In the genomic region with DNA sequence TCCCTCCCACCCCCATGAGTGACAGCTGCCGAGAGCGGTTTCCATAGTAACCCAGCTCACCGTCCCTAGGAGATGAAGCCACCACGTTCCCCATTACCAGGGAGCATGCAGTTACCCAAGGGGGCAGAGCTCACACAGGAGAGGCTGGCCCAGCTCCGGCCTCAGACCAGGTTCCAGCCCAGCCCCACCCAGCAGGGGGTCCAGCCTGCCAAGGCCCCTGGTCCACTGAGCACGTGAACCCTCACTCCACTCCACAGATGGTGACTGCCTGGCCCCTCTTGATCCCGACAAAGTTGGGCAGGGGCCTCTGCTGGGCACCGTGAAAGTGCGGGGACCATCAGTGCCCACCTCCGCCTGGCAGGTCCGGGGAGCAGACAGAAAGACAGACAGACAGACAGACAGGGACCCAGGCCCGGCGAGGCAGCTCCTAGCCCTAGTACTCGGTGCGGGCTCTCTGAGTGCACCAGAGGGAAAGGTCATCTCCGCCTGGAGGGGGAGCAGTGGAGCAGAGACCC, we compare ENCODE assay signal across 8 cellular contexts. TPM values are rescaled to one million over a fixed set of nuclear protein-coding genes. Genes with fewer than 3 reads are reported as not detected.
A peak's percentile ranks its signal among the peaks of the same experiment; 100 is the strongest.
DNase-seq lines count a peak whose midpoint lies in the region; ATAC-seq and TF ChIP-seq lines count a peak whose summit lies in the region.

No MANE protein-coding gene starts in this region.

- no peak overlapping the region for H3K4ac ChIP-seq in trophoblast cell (ENCODE audit: low read depth, low read length)

- H2BK12ac ChIP-seq in trophoblast cell (ENCODE audit: low read length): no peak overlapping the region

- no peak overlapping the region for H2BK5ac ChIP-seq in trophoblast cell (ENCODE audit: low read depth, low read length, poor library complexity)

- H3K27me3 Mint-ChIP-seq in T-helper 2 cell treated with Interferon-gamma antibody and Interleukin-4, amounts not matched to agents 5 μg/mL and 100 μg/mL, for 36 hours (ENCODE audit: low read depth): peaks cover 16% of the 10 kb centered on the region
- peaks cover 2 to 21% of the 10 kb centered on the region in 2 donors for H3K27me3 Mint-ChIP-seq in effector memory CD8-positive, alpha-beta T cell

- H3K9me3 Mint-ChIP-seq in T-helper 2 cell treated with Interferon-gamma antibody and Interleukin-4, amounts not matched to agents 5 μg/mL and 100 μg/mL, for 36 hours: no peaks in the 10 kb centered on the region
- H3K9me3 Mint-ChIP-seq in effector memory CD8-positive, alpha-beta T cell: no peaks in the 10 kb centered on the region

- no peak overlapping the region for H3K23ac ChIP-seq in trophoblast cell (ENCODE audit: low read length)

- H3K79me2 ChIP-seq in DND-41 (ENCODE audit: insufficient read depth, low read length): no peaks in the 10 kb centered on the region
- no peaks in the 10 kb centered on the region for H3K79me2 ChIP-seq in trophoblast cell (ENCODE audit: control insufficient read depth, insufficient read depth, low read length, poor library complexity)

- H3K18ac ChIP-seq in trophoblast cell (ENCODE audit: low read length): no peak overlapping the region

- peak overlapping the region; percentile 92 for H2AFZ ChIP-seq in DND-41 (ENCODE audit: low read depth, low read length)
- H2AFZ ChIP-seq in trophoblast cell (ENCODE audit: insufficient read depth, low read length, poor library complexity): no peak overlapping the region

- no peak overlapping the region for H4K12ac ChIP-seq in trophoblast cell (ENCODE audit: low read depth, low read length)

- H3K4me2 ChIP-seq in DND-41 (ENCODE audit: insufficient read depth, low read length) (peak overlapping the region; percentile 94), trophoblast cell (ENCODE audit: low read length) (peak overlapping the region; percentile 59)

- ATAC-seq in DND-41 (ENCODE audit: insufficient read depth, low read depth) (peak; percentile 61), GM19351 (IDR thresholded peaks at IDR 0.05; ENCODE audit: unreplicated experiment) (no peak)
- ATAC-seq in effector memory CD8-positive, alpha-beta T cell (replicated peaks): peak; percentile 30

- H3K79me1 ChIP-seq in trophoblast cell (ENCODE audit: low read length): no peaks in the 10 kb centered on the region

- intact Hi-C loops in tibial artery (cut with DNase I; ENCODE audit: low total_unique reads): no loop called here

- peak; percentile 61 for DNase-seq in DND-41
- peak; percentile 96 for DNase-seq in HuH-7.5 (ENCODE audit: low spot score)
- no peak for DNase-seq in T-helper 2 cell treated with Interferon-gamma antibody and Interleukin-4, amounts not matched to agents 5 μg/mL and 100 μg/mL, for 36 hours (ENCODE audit: low spot score)
- no peak for DNase-seq in effector memory CD8-positive, alpha-beta T cell
- DNase-seq in trophoblast cell: no peak
- DNase-seq in tibial artery: no peak
- no peak for DNase-seq in NCI-H1092 treated with DMSO at 0.1 percent for 48 hours (lab: John Stamatoyannopoulos, UW)

- H3K4me3 Mint-ChIP-seq in T-helper 2 cell treated with Interferon-gamma antibody and Interleukin-4, amounts not matched to agents 5 μg/mL and 100 μg/mL, for 36 hours: peak overlapping the region; percentile 83
- peak overlapping the region; percentile 83 to 84 for H3K4me3 Mint-ChIP-seq in effector memory CD8-positive, alpha-beta T cell

- no peaks in the 10 kb centered on the region; the same call in none of the 2 replicates for H4K20me1 ChIP-seq in DND-41 (ENCODE audit: insufficient read depth, low read length)

- H3K27me3 ChIP-seq in DND-41 (ENCODE audit: insufficient read depth, low read length, poor library complexity) (no peaks in the 10 kb centered on the region), trophoblast cell (ENCODE audit: insufficient read depth, low read length) (peaks cover 3% of the 10 kb centered on the region), tibial artery (peaks cover 4 to 92% of the 10 kb centered on the region in 2 donors)

- H3K14ac ChIP-seq in trophoblast cell (ENCODE audit: low read length): no peak overlapping the region

- peak overlapping the region; percentile 80 for H3K27ac Mint-ChIP-seq in T-helper 2 cell treated with Interferon-gamma antibody and Interleukin-4, amounts not matched to agents 5 μg/mL and 100 μg/mL, for 36 hours
- H3K27ac Mint-ChIP-seq in effector memory CD8-positive, alpha-beta T cell: peak overlapping the region; percentile 62 to 70

- H3K27ac ChIP-seq in DND-41 (ENCODE audit: low read length) (peak overlapping the region; percentile 55), trophoblast cell (ENCODE audit: low read depth, low read length) (no peak overlapping the region), tibial artery (no peak overlapping the region)

- no peak overlapping the region for H4K8ac ChIP-seq in trophoblast cell (ENCODE audit: low read depth, low read length)

- no peak overlapping the region for H4K91ac ChIP-seq in trophoblast cell (ENCODE audit: low read depth, low read length)

- no peaks in the 10 kb centered on the region for H3K9me3 ChIP-seq in DND-41 (ENCODE audit: insufficient read depth, low read length, severe bottlenecking)
- H3K9me3 ChIP-seq in trophoblast cell (ENCODE audit: insufficient read depth, low read depth, low read length): peaks cover 7% of the 10 kb centered on the region
- H3K9me3 ChIP-seq in tibial artery: peaks cover 0 to 11% (median 8%) of the 10 kb centered on the region in 3 donors

- H3K36me3 ChIP-seq in DND-41 (ENCODE audit: insufficient read depth, low read length) (no peaks in the 10 kb centered on the region), trophoblast cell (ENCODE audit: control insufficient read depth in 1 of 2, insufficient read depth in 2 of 2, low read length in 2 of 2) (no peaks in the 10 kb centered on the region), tibial artery (no peaks in the 10 kb centered on the region)

- peaks cover 25% of the 10 kb centered on the region for H3K4me1 ChIP-seq in DND-41 (ENCODE audit: insufficient read depth, low read length)
- H3K4me1 ChIP-seq in trophoblast cell (ENCODE audit: control insufficient read depth in 1 of 2, insufficient read depth in 2 of 2, low read length in 2 of 2): peaks cover 2 to 4% of the 10 kb centered on the region in 2 experiments
- H3K4me1 ChIP-seq in tibial artery: peaks cover 0 to 15% (median 9%) of the 10 kb centered on the region in 4 donors

- H2AK5ac ChIP-seq in trophoblast cell (ENCODE audit: low read length): no peak overlapping the region

- peaks cover 9% of the 10 kb centered on the region for H3K4me1 Mint-ChIP-seq in T-helper 2 cell treated with Interferon-gamma antibody and Interleukin-4, amounts not matched to agents 5 μg/mL and 100 μg/mL, for 36 hours (ENCODE audit: low read depth)
- H3K4me1 Mint-ChIP-seq in effector memory CD8-positive, alpha-beta T cell (ENCODE audit: low read depth in 2 of 2): peaks cover 7 to 13% of the 10 kb centered on the region in 2 donors

- H3K4me3 ChIP-seq in DND-41 (ENCODE audit: low read depth in 1 of 2, low read length in 2 of 2) (peak overlapping the region; percentile 26 to 71; a peak in 3 of 4 replicates), trophoblast cell (ENCODE audit: low read depth, low read length) (no peak overlapping the region), tibial artery (peak overlapping the region in 1 of 2 donors; percentile 40)

- no peaks in the 10 kb centered on the region for H3K36me3 Mint-ChIP-seq in T-helper 2 cell treated with Interferon-gamma antibody and Interleukin-4, amounts not matched to agents 5 μg/mL and 100 μg/mL, for 36 hours (ENCODE audit: low read depth)
- H3K36me3 Mint-ChIP-seq in effector memory CD8-positive, alpha-beta T cell (ENCODE audit: insufficient read depth): peaks cover 5% of the 10 kb centered on the region

- H2BK120ac ChIP-seq in trophoblast cell (ENCODE audit: insufficient read depth, low read length, poor library complexity): no peak overlapping the region

- TF ChIP-seq CTCF in DND-41 (IDR thresholded peaks at IDR 0.05; ENCODE audit: borderline replicate concordance, extremely low read depth, low read length, poor library complexity, severe bottlenecking): peak; percentile 93
- no peak for TF ChIP-seq CTCF in tibial artery (IDR thresholded peaks at IDR 0.05)

- WGBS in trophoblast cell (ENCODE audit: extremely low coverage, insufficient coverage, insufficient read length): no CpG with 5 or more reads among the region's 16 CpGs

- H3K9ac ChIP-seq in DND-41 (ENCODE audit: low read depth, low read length) (peak overlapping the region; percentile 57), trophoblast cell (ENCODE audit: low read length) (no peak overlapping the region)

RNA-seq across cellular contexts. Expression of gene CELF5, which starts 50.7 kb away (rescaled TPM):
- polyA plus RNA-seq in trophoblast cell (2013): 0.16 and 0.22 TPM in 2 replicates

Comparison
In these comparisons a context has a peak if more than half of its experiments do, and no peak if none do; other contexts are left out.
1. DNase-seq: peak in DND-41 (single experiment) and HuH-7.5 (single experiment); none in T-helper 2 cell treated with Interferon-gamma antibody and Interleukin-4, amounts not matched to agents 5 μg/mL and 100 μg/mL, for 36 hours (single experiment), effector memory CD8-positive, alpha-beta T cell (0 of 3), trophoblast cell (0 of 2), tibial artery (0 of 2) and NCI-H1092 treated with DMSO at 0.1 percent for 48 hours (single experiment).